Comparison of ENCODE assay signal across 13 cellular contexts in genomic region chr11:32184057-32185055, GRCh38.
DNase-seq lines count a peak whose midpoint lies in the region; ATAC-seq and TF ChIP-seq lines count a peak whose summit lies in the region.
"Had no signal": no experiment of that assay in that cellular context is flagged by ENCODE, and none has a peak within 500 bp of the region (broad histone marks: within the 10 kb centered on the region; RNA-seq: fewer than 3 reads in every experiment).

No MANE protein-coding gene starts in this region.

- no peak overlapping the region for H3K27ac ChIP-seq in suprapubic skin

- peaks cover 26 to 37% of the 10 kb centered on the region in 2 donors for H3K27me3 Mint-ChIP-seq in effector memory CD8-positive, alpha-beta T cell

- H3K36me3 Mint-ChIP-seq in effector memory CD8-positive, alpha-beta T cell (ENCODE audit: insufficient read depth), result no peaks in the 10 kb centered on the region
- H3K36me3 Mint-ChIP-seq: activated CD4-positive, alpha-beta memory T cell treated with anti-CD3 and anti-CD28 coated beads for 36 hours had no signal

- TF ChIP-seq CTCF in suprapubic skin (IDR thresholded peaks at IDR 0.05), result no peak

- H3K27me3 ChIP-seq in suprapubic skin, result no peaks in the 10 kb centered on the region
- H3K27me3 ChIP-seq: MG63 had no signal

- TF ChIP-seq EP300 in suprapubic skin (IDR thresholded peaks at IDR 0.05), result no peak

- ATAC-seq in GM18498 (IDR thresholded peaks at IDR 0.05; ENCODE audit: unreplicated experiment) (peak; percentile 85), GM19455 (IDR thresholded peaks at IDR 0.05; ENCODE audit: unreplicated experiment) (peak; percentile 90), HG02852 (IDR thresholded peaks at IDR 0.05; ENCODE audit: unreplicated experiment) (peak; percentile 71), GM21360 (IDR thresholded peaks at IDR 0.05; ENCODE audit: unreplicated experiment) (no peak)
- ATAC-seq in effector memory CD8-positive, alpha-beta T cell (replicated peaks), result no peak

- no peaks in the 10 kb centered on the region for H3K4me1 Mint-ChIP-seq in effector memory CD8-positive, alpha-beta T cell (ENCODE audit: low read depth in 2 of 2)

- H3K9me3 ChIP-seq in suprapubic skin, result no peaks in the 10 kb centered on the region
- H3K9me3 ChIP-seq: MG63 had no signal

- no peaks in the 10 kb centered on the region for H3K4me1 ChIP-seq in suprapubic skin

- no peak for TF ChIP-seq POLR2A in suprapubic skin (IDR thresholded peaks at IDR 0.05)

- 56% methylated on average over 12 of the region's 12 CpGs for WGBS in suprapubic skin

- no peak overlapping the region for H3K27ac Mint-ChIP-seq in effector memory CD8-positive, alpha-beta T cell
- H3K27ac Mint-ChIP-seq: activated CD4-positive, alpha-beta memory T cell treated with anti-CD3 and anti-CD28 coated beads for 36 hours had no signal

- no peak overlapping the region for H3K4me3 ChIP-seq in suprapubic skin
- H3K4me3 ChIP-seq: MG63 had no signal

- H3K9me3 Mint-ChIP-seq in effector memory CD8-positive, alpha-beta T cell, result no peaks in the 10 kb centered on the region
- H3K9me3 Mint-ChIP-seq: activated CD4-positive, alpha-beta memory T cell treated with anti-CD3 and anti-CD28 coated beads for 36 hours had no signal

- no peaks in the 10 kb centered on the region for H3K36me3 ChIP-seq in suprapubic skin
- H3K36me3 ChIP-seq: MG63 had no signal

- no peak overlapping the region for H3K4me3 Mint-ChIP-seq in effector memory CD8-positive, alpha-beta T cell
- H3K4me3 Mint-ChIP-seq: activated CD4-positive, alpha-beta memory T cell treated with anti-CD3 and anti-CD28 coated beads for 36 hours had no signal

- DNase-seq in NCI-H446 treated with DMSO at 0.1 percent for 48 hours (lab: John Stamatoyannopoulos, UW) (peak; percentile 79), suprapubic skin (ENCODE audit: low spot score in 2 of 2) (no peak), HCEC 1CT (no peak)
- no peak for DNase-seq in effector memory CD8-positive, alpha-beta T cell
- DNase-seq: activated CD4-positive, alpha-beta memory T cell treated with anti-CD3 and anti-CD28 coated beads for 36 hours; activated naive CD4-positive, alpha-beta T cell treated with Interleukin-2 at 50 U/mL for 16 hours; MG63; NCI-H510A; RPMI8226 had no signal

Comparison
In these comparisons a context has a peak if more than half of its experiments do, and no peak if none do; other contexts are left out.
1. ATAC-seq: peak in GM18498 (single experiment), GM19455 (single experiment) and HG02852 (single experiment); none in GM21360 (single experiment) and effector memory CD8-positive, alpha-beta T cell (single experiment).